In the genomic region with DNA sequence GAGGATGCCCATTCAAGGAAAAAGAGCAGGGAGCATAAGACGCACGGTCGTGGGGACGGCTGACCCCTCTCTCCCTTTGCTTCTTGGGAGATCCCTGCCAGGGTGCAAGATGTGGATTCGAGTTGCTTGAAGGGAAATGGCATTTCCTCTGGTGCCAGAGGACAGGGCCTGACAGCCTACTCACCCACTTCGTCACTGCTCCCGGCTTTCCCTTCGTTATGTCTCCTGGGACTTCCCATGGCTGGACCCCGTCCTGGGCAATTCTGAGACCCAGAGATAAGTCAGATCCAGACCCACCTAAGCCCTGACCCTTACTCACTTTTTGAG, we compare ENCODE assay signal across 11 cellular contexts. TPM values are rescaled to one million over a fixed set of nuclear protein-coding genes. Genes with fewer than 3 reads are reported as not detected.
A peak's percentile ranks its signal among the peaks of the same experiment; 100 is the strongest.
DNase-seq lines count a peak whose midpoint lies in the region; ATAC-seq and TF ChIP-seq lines count a peak whose summit lies in the region.
"Had no signal": no experiment of that assay in that cellular context is flagged by ENCODE, and none has a peak within 500 bp of the region (broad histone marks: within the 10 kb centered on the region; RNA-seq: fewer than 3 reads in every experiment).

No MANE protein-coding gene starts in this region.

- no peak for TF ChIP-seq POLR2A in lower leg skin (IDR thresholded peaks at IDR 0.05)

- intact Hi-C loops in left ventricle myocardium inferior (cut with micrococcal nuclease): no loop called here
- intact Hi-C loops in lower leg skin (cut with DNase I; ENCODE audit: low total_unique reads): no loop called here

- ATAC-seq in HG03095 (IDR thresholded peaks at IDR 0.05; ENCODE audit: unreplicated experiment): no peak
- ATAC-seq: naive thymus-derived CD8-positive, alpha-beta T cell had no signal

- 0 out of 2 replicates have a peak overlapping the region, but pooled peaks have one; percentile 79 for H2AFZ ChIP-seq in GM23248

- DNase-seq in GM23248 (no peak), SJSA1 (ENCODE audit: low read depth in 1 of 2, low spot score in 2 of 2) (no peak), left ventricle myocardium inferior (no peak), NCI-H345 treated with DMSO at 0.1 percent for 48 hours (lab: John Stamatoyannopoulos, UW; ENCODE audit: unreplicated experiment) (no peak), lower leg skin (ENCODE audit: low spot score in 2 of 2) (no peak)
- no peak for DNase-seq in activated CD4-positive, alpha-beta T cell treated with anti-CD3 and anti-CD28 coated beads for 4 hours
- DNase-seq: activated CD4-positive, CD25-positive, alpha-beta regulatory T cell treated with anti-CD3 and anti-CD28 coated beads, Interleukin-2, amount 50 U/mL, for 72 hours; naive thymus-derived CD8-positive, alpha-beta T cell; NCI-H2171 had no signal

- 57 to 61% methylated on average over 9 of the region's 9 CpGs for WGBS in GM23248 (ENCODE audit: low coverage in 1 of 2, low lambda C conversion rate in 2 of 2, missing lambda C conversion rate in 2 of 2), 2 experiments
- 73 to 77% methylated on average over 9 of the region's 9 CpGs for WGBS in lower leg skin, 2 donors

- peaks cover 10% of the 10 kb centered on the region for H3K4me1 ChIP-seq in GM23248 (ENCODE audit: insufficient read depth)
- H3K4me1 ChIP-seq in SJSA1 (replicated peaks): peaks cover 15% of the 10 kb centered on the region
- peaks cover 47% of the 10 kb centered on the region for H3K4me1 ChIP-seq in left ventricle myocardium inferior

- H3K9me3 ChIP-seq in GM23248 (ENCODE audit: low read depth): no peaks in the 10 kb centered on the region
- H3K9me3 ChIP-seq in SJSA1 (replicated peaks): peaks cover 7% of the 10 kb centered on the region; the same call in 1 of the 2 replicates
- no peaks in the 10 kb centered on the region for H3K9me3 ChIP-seq in left ventricle myocardium inferior (replicated peaks)

- H3K9me2 ChIP-seq in GM23248 (ENCODE audit: insufficient read depth): no peaks in the 10 kb centered on the region

- TF ChIP-seq CTCF in left ventricle myocardium inferior (IDR thresholded peaks at IDR 0.05; ENCODE audit: borderline replicate concordance) (no peak), lower leg skin (IDR thresholded peaks at IDR 0.05) (no peak)

- H4K20me1 ChIP-seq in GM23248 (ENCODE audit: insufficient read depth): no peaks in the 10 kb centered on the region

- H3K36me3 ChIP-seq in GM23248 (ENCODE audit: low read depth) (peaks cover 14% of the 10 kb centered on the region; the same call in 1 of the 2 replicates), SJSA1 (peaks cover 46% of the 10 kb centered on the region), left ventricle myocardium inferior (peaks cover 53% of the 10 kb centered on the region)

- in situ Hi-C loops in GM23248 (cut with MboI): no loop called here

- peaks cover 38% of the 10 kb centered on the region for H3K79me2 ChIP-seq in GM23248 (ENCODE audit: insufficient read depth)

- no peaks in the 10 kb centered on the region for H3F3A ChIP-seq in GM23248 (ENCODE audit: insufficient read depth)

- H3K27me3 ChIP-seq in GM23248 (replicated peaks; ENCODE audit: insufficient read depth) (no peaks in the 10 kb centered on the region), SJSA1 (replicated peaks) (no peaks in the 10 kb centered on the region), left ventricle myocardium inferior (ENCODE audit: low read depth) (no peaks in the 10 kb centered on the region)

- peak overlapping the region; percentile 95 for H3K27ac ChIP-seq in GM23248
- no peak overlapping the region for H3K27ac ChIP-seq in SJSA1
- peak overlapping the region; percentile 99 for H3K27ac ChIP-seq in left ventricle myocardium inferior (replicated peaks)
- H3K27ac ChIP-seq in skin epidermis: peak overlapping the region in 16 of 21 experiments; percentile 92 to 100 (median 100)

- H3K9ac ChIP-seq in GM23248: peak overlapping the region; percentile 98

- H3K4me2 ChIP-seq in GM23248 (ENCODE audit: unreplicated experiment): peak overlapping the region; percentile 76

- peak overlapping the region; percentile 96 for H3K4me3 ChIP-seq in GM23248
- H3K4me3 ChIP-seq in SJSA1: peak overlapping the region; percentile 83; the same call in 1 of the 2 replicates
- peak overlapping the region; percentile 94 for H3K4me3 ChIP-seq in left ventricle myocardium inferior
- peak overlapping the region in 2 of 7 experiments; percentile 78 to 98 for H3K4me3 ChIP-seq in skin epidermis
- H3K4me3 ChIP-seq in lower leg skin (ENCODE audit: low read depth, poor library complexity, severe bottlenecking): no peak overlapping the region

RNA-seq across cellular contexts. Expression of a gene that starts 1.2 kb away (rescaled TPM):
- total RNA-seq in GM23248 (2014; rRNA removed; shearing (Covaris generic)): 6.3 and 6.6 TPM in 2 replicates
- polyA plus RNA-seq in GM23248 (2016; fragmentation: Nextera tagmentation; extraction: Ambion mirVana): 32.4 and 33.0 TPM in 2 replicates
- 2.2 and 3.9 TPM in 2 replicates for total RNA-seq in SJSA1 (2014; rRNA removed; shearing (Covaris generic))
- total RNA-seq in left ventricle myocardium inferior (47.5 TPM), lower leg skin (10 to 100 TPM; 56.4 to 93.4 (median 59.8) TPM)

RNA-seq across cellular contexts. Expression of a gene that starts 1.6 kb away (rescaled TPM):
- total RNA-seq in GM23248 (2014; rRNA removed; shearing (Covaris generic)): 11.6 and 17.3 TPM in 2 replicates
- polyA plus RNA-seq in GM23248 (2016; fragmentation: Nextera tagmentation; extraction: Ambion mirVana): 60.4 and 65.2 TPM in 2 replicates
- total RNA-seq in SJSA1 (2014; rRNA removed; shearing (Covaris generic)): 2.5 and 8.8 TPM in 2 replicates
- total RNA-seq in left ventricle myocardium inferior (36.0 TPM), lower leg skin (10 to 100 TPM; 15.3 to 28.9 (median 23.8) TPM)

RNA-seq across cellular contexts. Expression of a gene that starts 11.3 kb away (rescaled TPM):
- total RNA-seq in GM23248 (2014; rRNA removed; shearing (Covaris generic)): 31.5 and 35.9 TPM in 2 replicates
- 32.7 and 42.2 TPM in 2 replicates for polyA plus RNA-seq in GM23248 (2016; fragmentation: Nextera tagmentation; extraction: Ambion mirVana)
- 19.6 and 35.0 TPM in 2 replicates for total RNA-seq in SJSA1 (2014; rRNA removed; shearing (Covaris generic))
- total RNA-seq in left ventricle myocardium inferior (45.1 TPM), lower leg skin (10 to 100 TPM; 29.3 to 49.7 (median 35.1) TPM)

RNA-seq across cellular contexts. Expression of a gene that starts 18.0 kb away (rescaled TPM):
- total RNA-seq in GM23248 (2014; rRNA removed; shearing (Covaris generic)): not detected in 2 replicates
- 0.66 and 0.91 TPM in 2 replicates for polyA plus RNA-seq in GM23248 (2016; fragmentation: Nextera tagmentation; extraction: Ambion mirVana)
- 0.18 TPM in 1 of 2 replicates, not detected in the other for total RNA-seq in SJSA1 (2014; rRNA removed; shearing (Covaris generic))
- total RNA-seq in left ventricle myocardium inferior: not detected
- under 1 TPM in 1 of 4 donors, not detected in 3; 0.42 TPM for total RNA-seq in lower leg skin

RNA-seq across cellular contexts. Expression of a gene that starts 27.7 kb away (rescaled TPM):
- total RNA-seq in GM23248 (2014; rRNA removed; shearing (Covaris generic)): 53.1 and 88.0 TPM in 2 replicates
- 88.9 and 91.7 TPM in 2 replicates for polyA plus RNA-seq in GM23248 (2016; fragmentation: Nextera tagmentation; extraction: Ambion mirVana)
- 65.8 and 98.0 TPM in 2 replicates for total RNA-seq in SJSA1 (2014; rRNA removed; shearing (Covaris generic))
- total RNA-seq in left ventricle myocardium inferior: 104 TPM
- 100 to 1,000 TPM in 2 of 4 donors, 10 to 100 TPM in 2; 62.4 to 122 (median 92.5) TPM for total RNA-seq in lower leg skin
